ENCODE assay signal across 8 cellular contexts in genomic region chr20:29878281-29878741, GRCh38.
DNase-seq lines count a peak whose midpoint lies in the region; ATAC-seq, FAIRE-seq and TF ChIP-seq lines count a peak whose summit lies in the region.

No MANE protein-coding gene starts in this region.

- FAIRE-seq in frontal cortex (lab: Jason Lieb, UNC), result no peak
- no peak for FAIRE-seq in GM12891 (lab: Jason Lieb, UNC)

- ATAC-seq in HG02884 (IDR thresholded peaks at IDR 0.05; ENCODE audit: unreplicated experiment) (no peak), HG03097 (IDR thresholded peaks at IDR 0.05; ENCODE audit: low FRiP score, unreplicated experiment) (no peak)

- DNase-seq in ELR (ENCODE audit: low read depth) (peak; percentile 18), HuH-7 (ENCODE audit: low spot score) (peak; percentile 89), T1000 (lab: John Stamatoyannopoulos, UW) (peak; percentile 17), mesenteric fat pad (ENCODE audit: low spot score) (peak; percentile 91), frontal cortex (ENCODE audit: low spot score in 2 of 2) (no peak), GM12891 (ENCODE audit: insufficient read length, low spot score) (no peak)

- TF ChIP-seq POLR2A in GM12891 (IDR thresholded peaks at IDR 0.05; ENCODE audit: low read depth, low read length), result no peak

TF ChIP-seq in GM12891, 5 proteins besides CTCF, POLR2A, EP300 and RAD21:
- no peak for TF ChIP-seq SPI1 (IDR thresholded peaks at IDR 0.05; ENCODE audit: low read depth, low read length)
- no peak for TF ChIP-seq PAX5 (IDR thresholded peaks at IDR 0.05; ENCODE audit: insufficient read depth, low read length, severe bottlenecking)
- no peak for TF ChIP-seq TAF1 (IDR thresholded peaks at IDR 0.05; ENCODE audit: low read depth, low read length)
- TF ChIP-seq POLR2AphosphoS5 (IDR thresholded peaks at IDR 0.05; ENCODE audit: low read depth, low read length), result no peak
- TF ChIP-seq POU2F2 (IDR thresholded peaks at IDR 0.05; ENCODE audit: low read depth, low read length), result no peak

Comparison
In these comparisons a context has a peak if more than half of its experiments do, and no peak if none do; other contexts are left out.
1. DNase-seq: peak in ELR (single experiment), HuH-7 (single experiment), T1000 (single experiment) and mesenteric fat pad (single experiment); none in frontal cortex (0 of 2) and GM12891 (single experiment).